In the genomic region with DNA sequence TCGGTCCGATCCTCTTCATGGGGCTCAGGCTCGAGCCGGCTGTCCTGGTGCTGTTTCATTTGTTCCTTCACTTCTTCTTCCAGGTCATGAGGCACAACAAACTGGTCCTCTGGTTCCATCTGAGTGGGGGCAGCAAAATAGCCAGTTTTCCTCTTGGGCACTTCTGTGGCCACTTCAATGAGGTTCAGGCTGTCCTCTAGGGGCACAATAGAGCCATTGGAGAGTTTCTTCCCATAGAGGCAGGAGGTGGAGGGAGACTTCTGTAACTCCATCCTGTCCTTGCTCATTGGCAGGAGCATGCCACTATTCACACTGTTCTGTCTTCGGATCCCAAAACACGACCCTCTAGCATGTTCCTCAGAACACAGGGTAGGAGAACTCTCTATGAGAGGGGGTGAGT, we compare ENCODE assay signal across 12 cellular contexts. TPM values are rescaled to one million over a fixed set of nuclear protein-coding genes. Genes with fewer than 3 reads are reported as not detected.
DNase-seq lines count a peak whose midpoint lies in the region; ATAC-seq and TF ChIP-seq lines count a peak whose summit lies in the region.
"Had no signal": no experiment of that assay in that cellular context is flagged by ENCODE, and none has a peak within 500 bp of the region (broad histone marks: within the 10 kb centered on the region; RNA-seq: fewer than 3 reads in every experiment).

No MANE protein-coding gene starts in this region.

- H3K4me1 ChIP-seq in MM.1S (ENCODE audit: low read length) (no peaks in the 10 kb centered on the region), colonic mucosa (no peaks in the 10 kb centered on the region)

- no peaks in the 10 kb centered on the region for H3F3A ChIP-seq in MM.1S (ENCODE audit: insufficient read depth, low read length)

- H3K9me2 ChIP-seq in MM.1S (replicated peaks; ENCODE audit: insufficient read depth, low read length) = no peaks in the 10 kb centered on the region

- no peak overlapping the region for H2AFZ ChIP-seq in MM.1S (ENCODE audit: low read length)

- H3K27ac ChIP-seq in MM.1S (ENCODE audit: low read length) = no peak overlapping the region
- H3K27ac ChIP-seq in colonic mucosa = no peak overlapping the region
- H3K27ac ChIP-seq: neutrophil had no signal

- H3K4me3 Mint-ChIP-seq in neural crest cell = no peak overlapping the region
- H3K4me3 Mint-ChIP-seq: activated naive CD8-positive, alpha-beta T cell had no signal

- POLR2A ChIA-PET in GM10248 (lab: Yijun Ruan, JAX) = no interaction called here

- ATAC-seq in GM21619 (IDR thresholded peaks at IDR 0.05; ENCODE audit: unreplicated experiment) = no peak

- H3K27ac Mint-ChIP-seq in neural crest cell (ENCODE audit: unreplicated experiment) = no peak overlapping the region
- H3K27ac Mint-ChIP-seq: activated naive CD8-positive, alpha-beta T cell had no signal

- no peaks in the 10 kb centered on the region for H3K79me2 ChIP-seq in MM.1S (ENCODE audit: low read length)

- peaks cover 11% of the 10 kb centered on the region for H3K36me3 Mint-ChIP-seq in neural crest cell (ENCODE audit: low read depth)

- no peaks in the 10 kb centered on the region for H3K27me3 Mint-ChIP-seq in neural crest cell (ENCODE audit: low read depth)
- H3K27me3 Mint-ChIP-seq: activated naive CD8-positive, alpha-beta T cell had no signal

- no peaks in the 10 kb centered on the region for H3K9me3 Mint-ChIP-seq in neural crest cell

- no peaks in the 10 kb centered on the region for H3K27me3 ChIP-seq in MM.1S (replicated peaks; ENCODE audit: insufficient read depth, low read length)
- H3K27me3 ChIP-seq in colonic mucosa = no peaks in the 10 kb centered on the region
- H3K27me3 ChIP-seq: neutrophil had no signal

- DNase-seq in GM10248 (ENCODE audit: extremely low spot score) = no peak
- no peak for DNase-seq in MM.1S
- DNase-seq in colonic mucosa = no peak
- DNase-seq in neural crest cell (ENCODE audit: low read depth, low spot score) = no peak
- no peak for DNase-seq in NCI-H2029 (lab: John Stamatoyannopoulos, UW)
- no peak for DNase-seq in activated CD8-positive, alpha-beta memory T cell treated with anti-CD3 and anti-CD28 coated beads, Interleukin-2, amount 50 U/mL, for 48 hours
- no peak for DNase-seq in nucleus accumbens (lab: John Stamatoyannopoulos, UW)
- DNase-seq: activated CD4-positive, CD25-positive, alpha-beta regulatory T cell; NCI-H510A treated with DMSO at 0.1 percent for 48 hours had no signal

- H3K9ac ChIP-seq in MM.1S (ENCODE audit: low read length) = no peak overlapping the region
- no peak overlapping the region for H3K9ac ChIP-seq in colonic mucosa (ENCODE audit: low read depth in 2 of 2, low read length in 2 of 2)

- no peaks in the 10 kb centered on the region for H3K4me1 Mint-ChIP-seq in neural crest cell

- no peaks in the 10 kb centered on the region for H4K20me1 ChIP-seq in MM.1S (ENCODE audit: insufficient read depth, low read length)

- no peak overlapping the region for H3K4me3 ChIP-seq in MM.1S (ENCODE audit: low read length)
- no peak overlapping the region for H3K4me3 ChIP-seq in colonic mucosa

- peak; percentile 33 for TF ChIP-seq CTCF in GM10248 (IDR thresholded peaks at IDR 0.05; ENCODE audit: control extremely low read depth, extremely low read depth, low read depth, missing control alignments)
- peak; percentile 38 for TF ChIP-seq CTCF in MM.1S (IDR thresholded peaks at IDR 0.05; ENCODE audit: low read length)
- TF ChIP-seq CTCF in colonic mucosa (IDR thresholded peaks at IDR 0.05) = peak; percentile 18
- peak; percentile 39 for TF ChIP-seq CTCF in neural crest cell (conservative IDR thresholded peaks at IDR 0.05)

- intact Hi-C loops in colonic mucosa (cut with DNase I) = no loop called here

- H3K9me3 ChIP-seq in MM.1S (replicated peaks; ENCODE audit: insufficient read depth, low read length) (no peaks in the 10 kb centered on the region), colonic mucosa (no peaks in the 10 kb centered on the region)
- H3K9me3 ChIP-seq: neutrophil had no signal

- H3K36me3 ChIP-seq in MM.1S (replicated peaks; ENCODE audit: insufficient read depth, low read length) = no peaks in the 10 kb centered on the region
- H3K36me3 ChIP-seq in colonic mucosa = peaks cover 9% of the 10 kb centered on the region
- H3K36me3 ChIP-seq: neutrophil had no signal

- no peak overlapping the region for H3K4me2 ChIP-seq in MM.1S (ENCODE audit: low read depth, low read length)

- CTCF ChIA-PET in GM10248 (lab: Yijun Ruan, JAX) = no interaction called here

RNA-seq across cellular contexts. Expression of a gene that starts 22.9 kb away (rescaled TPM):
- total RNA-seq in colonic mucosa (10 to 100 TPM; 51.0 to 79.0 TPM), neural crest cell (not detected in 2 replicates)

Comparison
In these comparisons a context has a peak if more than half of its experiments do, and no peak if none do; other contexts are left out.
1. RNA of a gene that starts 22.9 kb away (total RNA-seq): 51.0 to 79.0 TPM in colonic mucosa; not detected in neural crest cell; every median in the first group is over 10 times any median in the second.
2. Peak in every context shown above with its lines, with median percentiles within 50 percentile points of each other: CTCF ChIP-seq.